In the genomic region with DNA sequence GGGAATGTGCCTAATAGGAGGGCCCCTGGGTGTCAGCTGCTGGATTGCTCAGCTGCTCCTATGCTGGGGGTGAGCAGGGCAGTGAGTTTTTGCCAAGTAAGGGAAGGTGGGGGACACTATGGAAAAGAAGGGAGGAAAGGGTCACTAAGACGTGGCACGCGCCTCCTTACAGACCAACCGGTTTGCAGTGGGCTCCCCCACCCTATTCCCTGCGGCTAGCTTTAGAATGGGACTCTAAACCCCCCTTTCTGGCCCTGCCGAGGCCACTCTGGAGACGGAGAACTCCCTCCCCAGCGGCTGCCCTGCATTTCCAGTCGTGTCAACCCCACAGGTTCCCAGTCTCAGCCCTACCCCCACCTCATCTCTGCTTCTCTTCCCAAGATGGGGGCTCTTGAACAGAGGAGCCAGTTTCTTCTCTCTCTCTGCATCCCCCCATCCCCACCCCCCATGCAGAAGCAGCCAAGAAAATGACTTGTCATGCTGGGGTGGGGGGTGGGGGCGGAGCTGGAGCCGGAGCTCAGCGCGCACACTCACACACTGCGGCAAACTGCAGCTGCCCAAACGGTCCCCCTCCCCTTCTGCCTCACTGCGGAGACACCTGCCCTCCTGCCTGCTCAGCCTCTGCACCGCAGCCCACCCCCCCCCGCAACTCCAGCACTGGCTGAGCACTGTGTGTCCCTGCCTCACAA, we compare ENCODE assay signal across 8 cellular contexts. TPM values are rescaled to one million over a fixed set of nuclear protein-coding genes. Genes with fewer than 3 reads are reported as not detected.
DNase-seq lines count a peak whose midpoint lies in the region; ATAC-seq and TF ChIP-seq lines count a peak whose summit lies in the region.

No MANE protein-coding gene starts in this region.

- ATAC-seq in GM18907 (IDR thresholded peaks at IDR 0.05; ENCODE audit: unreplicated experiment) (no peak), HG02981 (IDR thresholded peaks at IDR 0.05; ENCODE audit: unreplicated experiment) (no peak)

- H3K27ac ChIP-seq in effector memory CD4-positive, alpha-beta T cell (ENCODE audit: insufficient read depth, low read length, poor library complexity, severe bottlenecking), result no peak overlapping the region

- H3K27me3 ChIP-seq in skeletal muscle satellite cell (ENCODE audit: control insufficient read depth, insufficient read depth, low read length), result no peaks in the 10 kb centered on the region
- no peaks in the 10 kb centered on the region for H3K27me3 ChIP-seq in effector memory CD4-positive, alpha-beta T cell (replicated peaks; ENCODE audit: control insufficient read depth, insufficient read depth, low read length, poor library complexity, severe bottlenecking)

- H3K27me3 Mint-ChIP-seq in brain, result peaks cover 7% of the 10 kb centered on the region

- H3K9me3 Mint-ChIP-seq in brain, result peaks cover 0 to 14% (median 4%) of the 10 kb centered on the region in 5 experiments

- peaks cover 26% of the 10 kb centered on the region for H3K36me3 ChIP-seq in skeletal muscle satellite cell (ENCODE audit: insufficient read depth, low read length)
- H3K36me3 ChIP-seq in effector memory CD4-positive, alpha-beta T cell (ENCODE audit: control insufficient read depth, insufficient read depth, low read length), result peaks cover 8% of the 10 kb centered on the region

- peak overlapping the region; percentile 93 to 100 (median 99) for H3K27ac Mint-ChIP-seq in brain

- H3K36me3 Mint-ChIP-seq in brain, result peaks cover 39% of the 10 kb centered on the region

- peak overlapping the region; percentile 96 to 100 (median 97) for H3K4me3 Mint-ChIP-seq in brain

- H3K4me1 Mint-ChIP-seq in brain, result peaks cover 63% of the 10 kb centered on the region

- H3K4me3 ChIP-seq in skeletal muscle satellite cell (ENCODE audit: low read length), result peak overlapping the region; percentile 88
- no peak overlapping the region for H3K4me3 ChIP-seq in effector memory CD4-positive, alpha-beta T cell (ENCODE audit: insufficient read depth, low read depth, low read length, poor library complexity, severe bottlenecking)

- no peak for TF ChIP-seq CTCF in brain (conservative IDR thresholded peaks at IDR 0.05)

- peaks cover 51% of the 10 kb centered on the region for H3K4me1 ChIP-seq in skeletal muscle satellite cell (ENCODE audit: control insufficient read depth, insufficient read depth, low read length)
- peaks cover 17% of the 10 kb centered on the region for H3K4me1 ChIP-seq in effector memory CD4-positive, alpha-beta T cell (ENCODE audit: control insufficient read depth, insufficient read depth, low read length, poor library complexity, severe bottlenecking)

- H3K9me3 ChIP-seq in skeletal muscle satellite cell (replicated peaks; ENCODE audit: low read length), result no peaks in the 10 kb centered on the region
- H3K9me3 ChIP-seq in effector memory CD4-positive, alpha-beta T cell (ENCODE audit: control insufficient read depth, low read length), result no peaks in the 10 kb centered on the region

- DNase-seq in GM03348 (ENCODE audit: low spot score), result peak; percentile 69
- peak; percentile 61 for DNase-seq in NCI-H2227 (lab: John Stamatoyannopoulos, UW; ENCODE audit: unreplicated experiment)
- peak; percentile 77 for DNase-seq in iPS-NIHi7 (ENCODE audit: extremely low spot score)
- DNase-seq in effector memory CD4-positive, alpha-beta T cell, result no peak

- H3K4me2 ChIP-seq in skeletal muscle satellite cell (ENCODE audit: low read length), result peak overlapping the region; percentile 94

- peak overlapping the region; percentile 82 for H3K9ac ChIP-seq in skeletal muscle satellite cell (ENCODE audit: low read depth, low read length)

RNA-seq across cellular contexts. Expression of gene MAP1A, which starts 0.8 kb away (rescaled TPM):
- 107 TPM for polyA plus RNA-seq in brain (ENCODE audit: insufficient read depth, low read depth, low replicate concordance)
- 50.4 and 61.4 TPM in 2 replicates for total RNA-seq in skeletal muscle satellite cell (2012; rRNA removed)

RNA-seq across cellular contexts. Expression of gene TP53BP1, which starts 25.3 kb away (rescaled TPM):
- polyA plus RNA-seq in brain (ENCODE audit: insufficient read depth, low read depth, low replicate concordance), result 22.8 TPM
- 41.5 and 55.0 TPM in 2 replicates for total RNA-seq in skeletal muscle satellite cell (2012; rRNA removed)

Comparison
In these comparisons a context has a peak if more than half of its experiments do, and no peak if none do; other contexts are left out.
1. DNase-seq: peak in GM03348 (single experiment), NCI-H2227 (single experiment) and iPS-NIHi7 (single experiment); none in effector memory CD4-positive, alpha-beta T cell (0 of 3).